In genomic region chr12:123149828-123150272, GRCh38 we compare ENCODE assay signal across 8 cellular contexts. TPM values are rescaled to one million over a fixed set of nuclear protein-coding genes. Genes with fewer than 3 reads are reported as not detected.
DNase-seq lines count a peak whose midpoint lies in the region; ATAC-seq and TF ChIP-seq lines count a peak whose summit lies in the region.

No MANE protein-coding gene starts in this region.

- H3K9ac ChIP-seq in neural progenitor cell = no peak overlapping the region

- TF ChIP-seq EP300 in esophagus muscularis mucosa (IDR thresholded peaks at IDR 0.05) = no peak

- TF ChIP-seq POLR2A in esophagus muscularis mucosa (IDR thresholded peaks at IDR 0.05; ENCODE audit: low read depth) = no peak

- H3K4me3 ChIP-seq in CD8-positive, alpha-beta T cell (ENCODE audit: low read depth, low read length) = peak overlapping the region; percentile 56
- peak overlapping the region; percentile 53 for H3K4me3 ChIP-seq in SJSA1
- H3K4me3 ChIP-seq in esophagus muscularis mucosa = peak overlapping the region; percentile 68 to 88 (median 82)
- H3K4me3 ChIP-seq in neural progenitor cell = peak overlapping the region; percentile 69

- H3K27me3 ChIP-seq in CD8-positive, alpha-beta T cell (ENCODE audit: insufficient read depth, low read length) = no peaks in the 10 kb centered on the region
- no peaks in the 10 kb centered on the region for H3K27me3 ChIP-seq in SJSA1 (replicated peaks)
- no peaks in the 10 kb centered on the region for H3K27me3 ChIP-seq in esophagus muscularis mucosa
- H3K27me3 ChIP-seq in neural progenitor cell = peaks cover 53% of the 10 kb centered on the region

- H3K4me1 Mint-ChIP-seq in CD8-positive, alpha-beta T cell (ENCODE audit: low read depth) = peaks cover 43% of the 10 kb centered on the region
- H3K4me1 Mint-ChIP-seq in neural progenitor cell = peaks cover 24% of the 10 kb centered on the region

- H3K4me1 ChIP-seq in CD8-positive, alpha-beta T cell (ENCODE audit: insufficient read depth, low read length) = peaks cover 37% of the 10 kb centered on the region
- H3K4me1 ChIP-seq in SJSA1 (replicated peaks) (peaks cover 12% of the 10 kb centered on the region), esophagus muscularis mucosa (peaks cover 19 to 54% (median 34%) of the 10 kb centered on the region in 4 donors), neural progenitor cell (peaks cover 12% of the 10 kb centered on the region)

- H3K36me3 ChIP-seq in CD8-positive, alpha-beta T cell (ENCODE audit: insufficient read depth, low read length) = no peaks in the 10 kb centered on the region
- H3K36me3 ChIP-seq in SJSA1 = no peaks in the 10 kb centered on the region
- no peaks in the 10 kb centered on the region for H3K36me3 ChIP-seq in esophagus muscularis mucosa
- no peaks in the 10 kb centered on the region for H3K36me3 ChIP-seq in neural progenitor cell

- no peaks in the 10 kb centered on the region for H3K27me3 Mint-ChIP-seq in CD8-positive, alpha-beta T cell (ENCODE audit: low read depth)
- peaks cover 15% of the 10 kb centered on the region for H3K27me3 Mint-ChIP-seq in neural progenitor cell (ENCODE audit: insufficient read depth, low read depth)

- CTCF ChIA-PET in CD8-positive, alpha-beta T cell (lab: Charles Lee) = interaction anchor here (0.6 to 9.4 kb wide), 5 partner anchors 29 to 637 kb away, joined by 3 to 57 read pairs (median 8); no protein-coding TSS in a partner anchor

- H3K36me3 Mint-ChIP-seq in CD8-positive, alpha-beta T cell = peaks cover 7% of the 10 kb centered on the region
- H3K36me3 Mint-ChIP-seq in neural progenitor cell = peaks cover 12% of the 10 kb centered on the region

- POLR2A ChIA-PET in CD8-positive, alpha-beta T cell (lab: Charles Lee) = interaction anchor here (0.6 to 5.5 kb wide), 6 partner anchors 18 to 88 kb away, joined by 3 to 31 read pairs (median 4); partner anchors contain the start of genes MPHOSPH9 and MTRFR

- peak overlapping the region; percentile 88 for H2AFZ ChIP-seq in neural progenitor cell (replicated peaks)

- no peak for TF ChIP-seq CTCF in CD8-positive, alpha-beta T cell (IDR thresholded peaks at IDR 0.05)
- TF ChIP-seq CTCF in esophagus muscularis mucosa (IDR thresholded peaks at IDR 0.05) = no peak
- TF ChIP-seq CTCF in neural progenitor cell (IDR thresholded peaks at IDR 0.05) = no peak

- peaks cover 33% of the 10 kb centered on the region for H3F3A ChIP-seq in neural progenitor cell (ENCODE audit: low read depth)

- peak overlapping the region; percentile 50 for H3K27ac Mint-ChIP-seq in CD8-positive, alpha-beta T cell
- H3K27ac Mint-ChIP-seq in neural progenitor cell = peak overlapping the region; percentile 54

- H4K20me1 ChIP-seq in neural progenitor cell (ENCODE audit: low read depth) = peaks cover 12% of the 10 kb centered on the region

- no peaks in the 10 kb centered on the region for H3K9me3 ChIP-seq in CD8-positive, alpha-beta T cell (ENCODE audit: low read length)
- H3K9me3 ChIP-seq in SJSA1 (replicated peaks) = no peaks in the 10 kb centered on the region
- no peaks in the 10 kb centered on the region for H3K9me3 ChIP-seq in esophagus muscularis mucosa
- no peaks in the 10 kb centered on the region for H3K9me3 ChIP-seq in neural progenitor cell (ENCODE audit: low read depth)

- peak overlapping the region; percentile 84 for H3K4me3 Mint-ChIP-seq in CD8-positive, alpha-beta T cell
- H3K4me3 Mint-ChIP-seq in neural progenitor cell = peak overlapping the region; percentile 77

- H3K4me2 ChIP-seq in neural progenitor cell = peak overlapping the region; percentile 100

- no peaks in the 10 kb centered on the region for H3K79me2 ChIP-seq in neural progenitor cell (ENCODE audit: low read depth)

- no peak for ATAC-seq in CD8-positive, alpha-beta T cell
- ATAC-seq in HG03460 (IDR thresholded peaks at IDR 0.05; ENCODE audit: unreplicated experiment) = no peak

- no peak overlapping the region for H3K27ac ChIP-seq in CD8-positive, alpha-beta T cell (ENCODE audit: low read depth, low read length)
- no peak overlapping the region for H3K27ac ChIP-seq in SJSA1
- peak overlapping the region; percentile 86 to 93 (median 88) for H3K27ac ChIP-seq in esophagus muscularis mucosa (replicated peaks in 1 of 4)
- no peak overlapping the region for H3K27ac ChIP-seq in neural progenitor cell

- no peaks in the 10 kb centered on the region for H3K9me3 Mint-ChIP-seq in CD8-positive, alpha-beta T cell
- H3K9me3 Mint-ChIP-seq in neural progenitor cell = no peaks in the 10 kb centered on the region

- WGBS in esophagus muscularis mucosa = 39% methylated on average over 16 of the region's 16 CpGs

- DNase-seq in CD8-positive, alpha-beta T cell = peak in 1 of 7 experiments; percentile 9
- DNase-seq in SJSA1 (ENCODE audit: low read depth in 1 of 2, low spot score in 2 of 2) (no peak), esophagus muscularis mucosa (ENCODE audit: extremely low spot score) (no peak), neural progenitor cell (ENCODE audit: low spot score) (peak; percentile 15), germinal center (ENCODE audit: low spot score) (no peak), D341Med (ENCODE audit: low spot score) (no peak)
- DNase-seq in activated CD4-positive, alpha-beta T cell treated with anti-CD3 and anti-CD28 coated beads, Interleukin-2, amount 50 U/mL, for 1 hour = no peak

- intact Hi-C loops in CD8-positive, alpha-beta T cell (cut with DNase I, micrococcal nuclease) = loop anchor here (2.0 to 5.0 kb wide), 6 partner anchors 43 to 168 kb away; partner anchors contain the start of genes MPHOSPH9 (in 2 of the 2), MTRFR (in 2 of the 2) and ARL6IP4 (in 1 of the 2)
- intact Hi-C loops in esophagus muscularis mucosa (cut with DNase I) = loop anchor here (5.0 to 10.0 kb wide), 2 partner anchors 82 to 175 kb away; partner anchors contain the start of genes MPHOSPH9, MTRFR and OGFOD2

RNA-seq across cellular contexts. Expression of gene PITPNM2, which starts 1.0 kb away (rescaled TPM):
- 10 to 100 TPM; 28.1 to 29.2 TPM for total RNA-seq in CD8-positive, alpha-beta T cell
- 0.42 TPM in 1 of 2 replicates, not detected in the other for total RNA-seq in SJSA1 (2014; rRNA removed; shearing (Covaris generic))
- 10 to 100 TPM; 10.4 to 24.4 (median 13.3) TPM for total RNA-seq in esophagus muscularis mucosa
- 0.56 and 1.2 TPM in 2 replicates for total RNA-seq in neural progenitor cell (ENCODE audit: low replicate concordance)

Comparison
In these comparisons a context has a peak if more than half of its experiments do, and no peak if none do; other contexts are left out.
1. H3K27ac ChIP-seq: peak in esophagus muscularis mucosa (4 of 4); none in CD8-positive, alpha-beta T cell (single experiment), SJSA1 (single experiment) and neural progenitor cell (single experiment).
2. Peak in every context shown above with its lines, with median percentiles within 50 percentile points of each other: H3K4me3 ChIP-seq.